8 cellular contexts compared by ENCODE assay signal in the genomic region with DNA sequence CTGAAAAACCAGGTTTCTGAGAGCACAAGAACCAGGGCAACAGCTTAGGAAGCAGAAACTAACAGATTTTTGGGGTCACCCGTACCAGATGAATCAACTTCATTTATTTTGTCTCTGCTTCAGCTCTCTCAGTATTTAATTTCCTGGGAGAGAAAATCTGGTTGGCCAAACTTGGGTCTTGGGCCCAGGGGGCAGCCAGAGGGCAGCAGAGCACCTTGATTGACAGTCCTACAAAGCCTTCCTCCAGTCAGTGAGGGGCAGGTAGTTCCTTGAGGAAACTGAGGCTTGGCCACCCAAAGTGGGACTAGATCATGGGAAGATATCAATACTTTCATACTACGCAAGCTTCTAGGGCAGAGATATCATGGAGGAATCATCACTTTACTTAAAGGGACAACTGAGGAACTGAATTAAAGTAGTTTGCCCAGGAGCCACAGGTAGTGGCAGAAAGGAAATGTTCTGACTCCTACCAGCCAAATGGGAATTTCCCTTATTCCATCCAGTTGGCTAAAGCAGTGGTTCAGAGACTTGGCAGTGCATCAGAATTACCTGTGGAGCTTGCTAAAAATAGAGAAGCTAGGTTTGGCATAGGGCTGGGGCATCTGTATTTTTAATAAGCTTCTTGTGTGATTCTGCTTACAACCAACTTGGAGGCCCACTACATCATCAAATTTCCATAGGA. TPM values are rescaled to one million over a fixed set of nuclear protein-coding genes. Genes with fewer than 3 reads are reported as not detected.
DNase-seq lines count a peak whose midpoint lies in the region; ATAC-seq, FAIRE-seq and TF ChIP-seq lines count a peak whose summit lies in the region.

No MANE protein-coding gene starts in this region.

- ATAC-seq in GM19463 (IDR thresholded peaks at IDR 0.05; ENCODE audit: unreplicated experiment): peak; percentile 53
- ATAC-seq in activated T-cell treated with anti-CD3 and anti-CD28 coated beads, Interleukin-2, amount 50 U/mL, for 72 hours (replicated peaks in 1 of 2): peak; percentile 64 to 79
- peak in 3 of 4 donors; percentile 29 to 32 (median 30) for ATAC-seq in heart left ventricle
- no peak for ATAC-seq in GM19035 (IDR thresholded peaks at IDR 0.05; ENCODE audit: unreplicated experiment)

- H3K4me3 Mint-ChIP-seq in activated T-cell treated with anti-CD3 and anti-CD28 coated beads, Interleukin-2, amount 50 U/mL, for 72 hours: no peak overlapping the region

- intact Hi-C loops in heart left ventricle (cut with DNase I): loop anchor here in 4 of 10 donors (5.0 to 10.0 kb wide), 3 partner anchors 119 to 136 kb away; no protein-coding TSS in a partner anchor

- peaks cover 20% of the 10 kb centered on the region for H3K4me1 Mint-ChIP-seq in activated T-cell treated with anti-CD3 and anti-CD28 coated beads, Interleukin-2, amount 50 U/mL, for 72 hours (ENCODE audit: low read depth)

- H3K27ac ChIP-seq in heart left ventricle: no peak overlapping the region

- H3K27ac Mint-ChIP-seq in activated T-cell treated with anti-CD3 and anti-CD28 coated beads, Interleukin-2, amount 50 U/mL, for 72 hours: no peak overlapping the region

- TF ChIP-seq POLR2A in heart left ventricle (IDR thresholded peaks at IDR 0.05) (no peak), GM12892 (IDR thresholded peaks at IDR 0.05; ENCODE audit: low read depth, low read length) (no peak)

- H3K9ac ChIP-seq in NT2/D1 (ENCODE audit: insufficient read length, low read depth): no peak overlapping the region

- peak; percentile 31 to 70 (median 56) for TF ChIP-seq CTCF in heart left ventricle (IDR thresholded peaks at IDR 0.05)

- no peaks in the 10 kb centered on the region for H3K36me3 ChIP-seq in NT2/D1 (ENCODE audit: insufficient read depth, insufficient read length, low read length)
- no peaks in the 10 kb centered on the region for H3K36me3 ChIP-seq in heart left ventricle

- H3K9me3 ChIP-seq in NT2/D1 (ENCODE audit: insufficient read depth, low read length): no peaks in the 10 kb centered on the region
- H3K9me3 ChIP-seq in heart left ventricle: no peaks in the 10 kb centered on the region

- no peaks in the 10 kb centered on the region for H3K4me1 ChIP-seq in NT2/D1 (ENCODE audit: insufficient read depth, insufficient read length)
- H3K4me1 ChIP-seq in heart left ventricle: peaks cover 8 to 79% (median 43%) of the 10 kb centered on the region in 12 donors

- WGBS in heart left ventricle, 4 donors: 83 to 92% (median 90%) methylated on average over 2 of the region's 2 CpGs

- H3K27me3 Mint-ChIP-seq in activated T-cell treated with anti-CD3 and anti-CD28 coated beads, Interleukin-2, amount 50 U/mL, for 72 hours (ENCODE audit: low read depth): peaks cover 4% of the 10 kb centered on the region

- no peaks in the 10 kb centered on the region for H3K36me3 Mint-ChIP-seq in activated T-cell treated with anti-CD3 and anti-CD28 coated beads, Interleukin-2, amount 50 U/mL, for 72 hours (ENCODE audit: insufficient read depth in 2 of 2)

- no peaks in the 10 kb centered on the region for H3K9me3 Mint-ChIP-seq in activated T-cell treated with anti-CD3 and anti-CD28 coated beads, Interleukin-2, amount 50 U/mL, for 72 hours

- H3K27me3 ChIP-seq in NT2/D1 (ENCODE audit: insufficient read depth, insufficient read length) (no peaks in the 10 kb centered on the region), heart left ventricle (no peaks in the 10 kb centered on the region)

- H3K4me3 ChIP-seq in NT2/D1 (ENCODE audit: insufficient read length, low read depth) (no peak overlapping the region), heart left ventricle (no peak overlapping the region)

- no peak for FAIRE-seq in GM12892 (lab: Jason Lieb, UNC)

- peak; percentile 28 for DNase-seq in NT2/D1 (ENCODE audit: low read depth, low spot score)
- peak; percentile 57 to 62 for DNase-seq in activated T-cell treated with anti-CD3 and anti-CD28 coated beads, Interleukin-2, amount 50 U/mL, for 72 hours
- peak in 3 of 5 donors; percentile 32 to 39 (median 35) for DNase-seq in heart left ventricle
- peak; percentile 58 for DNase-seq in stimulated activated CD4-positive, alpha-beta T cell treated with anti-CD3 and anti-CD28 coated beads, Interleukin-4, amount 100 ng/mL, for 1 hour
- DNase-seq in COLO829 (ENCODE audit: low spot score): no peak
- no peak for DNase-seq in GM12892 (ENCODE audit: insufficient read length)

RNA-seq across cellular contexts. Expression of a gene that starts 21.5 kb away (rescaled TPM):
- 10 to 100 TPM; 24.0 to 24.3 TPM for total RNA-seq in activated T-cell treated with anti-CD3 and anti-CD28 coated beads, Interleukin-2, amount 50 U/mL, for 72 hours
- 10 to 100 TPM; 22.9 to 52.1 (median 35.6) TPM for total RNA-seq in heart left ventricle
- 10 to 100 TPM; 11.9 to 18.2 TPM for polyA plus RNA-seq in heart left ventricle
- 25.5 TPM for polyA plus RNA-seq in GM12892 (2012; ENCODE audit: missing spikeins)

Comparison
In these comparisons a context has a peak if more than half of its experiments do, and no peak if none do; other contexts are left out.
1. DNase-seq: peak in NT2/D1 (single experiment), activated T-cell treated with anti-CD3 and anti-CD28 coated beads, Interleukin-2, amount 50 U/mL, for 72 hours (2 of 2), heart left ventricle (3 of 5) and stimulated activated CD4-positive, alpha-beta T cell treated with anti-CD3 and anti-CD28 coated beads, Interleukin-4, amount 100 ng/mL, for 1 hour (single experiment); none in COLO829 (single experiment) and GM12892 (single experiment).